ENCODE assay signal across 30 cellular contexts in the genomic region with DNA sequence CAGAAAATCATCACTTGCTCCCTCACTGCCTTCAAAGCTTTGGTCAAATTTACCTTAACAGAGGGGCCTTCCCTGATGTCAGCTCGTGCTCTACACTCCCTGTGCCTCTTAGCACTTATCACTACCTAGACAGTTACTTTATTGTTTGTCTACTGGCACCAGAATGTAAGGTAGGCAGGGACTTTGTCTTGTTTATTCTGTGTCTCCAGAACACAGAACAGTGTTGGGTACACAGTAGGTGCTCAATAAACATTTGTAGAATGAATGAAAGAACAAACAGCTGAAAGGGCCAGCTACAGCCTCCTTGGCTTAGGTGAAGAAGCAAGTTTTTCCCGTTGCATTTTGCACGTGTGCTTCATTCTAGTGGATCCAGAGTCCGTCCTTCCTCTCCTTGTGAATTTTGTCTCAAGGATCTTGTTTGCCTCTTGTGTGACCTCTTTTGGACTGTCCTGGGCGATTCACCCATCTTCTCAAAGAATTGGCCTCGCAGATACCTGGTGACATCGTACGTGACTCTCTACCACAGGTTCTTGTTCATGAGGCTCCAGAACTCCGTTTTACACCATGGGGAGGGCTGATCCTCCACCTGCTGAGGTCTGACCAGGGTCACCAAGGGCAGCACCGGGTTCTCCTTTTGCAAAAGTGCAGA.
"Had no signal": no experiment of that assay in that cellular context is flagged by ENCODE, and none has a peak within 500 bp of the region (broad histone marks: within the 10 kb centered on the region; RNA-seq: fewer than 3 reads in every experiment).

No MANE protein-coding gene starts in this region.

- H3K36me3 ChIP-seq: cardiac muscle cell, colonic mucosa, gastrocnemius medialis, neutrophil, ovary, thyroid gland had no signal

- DNase-seq: activated B cell treated with CpG ODN at 0.5 μM for 24 hours; activated CD4-positive, alpha-beta T cell treated with anti-CD3 and anti-CD28 coated beads, Interleukin-2, amount 50 U/mL, for 1 hour; activated CD8-positive, alpha-beta T cell treated with anti-CD3 and anti-CD28 coated beads for 36 hours; activated naive CD4-positive, alpha-beta T cell; activated T-cell treated with anti-CD3 and anti-CD28 coated beads for 4 hours; activated T-cell treated with anti-CD3 and anti-CD28 coated beads, Interleukin-2, amount 50 U/mL, for 72 hours; cerebellar nuclear complex; colonic mucosa; effector CD8-positive, alpha-beta T cell; gastrocnemius medialis; glutamatergic neuron; kidney; naive B cell; nephron progenitor cell; ovary; psoas muscle; stimulated activated CD4-positive, alpha-beta T cell treated with anti-CD3 and anti-CD28 coated beads, Interleukin-1b, Interleukin-23, amount 100 ng/mL, for 48 hours; stimulated activated CD4-positive, alpha-beta T cell treated with anti-CD3 and anti-CD28 coated beads, Interleukin-4, amount 100 ng/mL, for 4 hours; stimulated activated CD8-positive, alpha-beta memory T cell treated with anti-CD3 and anti-CD28 coated beads, Interleukin-4, amount 100 ng/mL, for 48 hours; stimulated activated naive CD8-positive, alpha-beta T cell treated with anti-CD3 and anti-CD28 coated beads, Interleukin-15, amount 100 ng/mL, for 72 hours; T-helper 2 cell; thyroid gland had no signal

- H3K4me3 ChIP-seq: cardiac muscle cell, colonic mucosa, gastrocnemius medialis, hepatocyte, ovary, psoas muscle, smooth muscle cell, thyroid gland had no signal

- H3K9me3 Mint-ChIP-seq: activated B cell treated with CpG ODN at 0.5 μM for 24 hours; activated CD8-positive, alpha-beta T cell treated with anti-CD3 and anti-CD28 coated beads for 36 hours; activated naive CD4-positive, alpha-beta T cell treated with anti-CD3 and anti-CD28 coated beads, Interleukin-2, amount 50 U/mL, for 72 hours; activated T-cell treated with anti-CD3 and anti-CD28 coated beads, Interleukin-2, amount 50 U/mL, for 72 hours; naive B cell; nephron progenitor cell; stimulated activated memory B cell treated with anti-CD40 and anti-IgM and Interleukin-4, amounts not matched to agents 10 μg/mL and 1 μg/mL and 100 μg/mL, for 72 hours; stimulated activated naive CD8-positive, alpha-beta T cell treated with anti-CD3 and anti-CD28 coated beads, Interleukin-15, amount 100 ng/mL, for 72 hours had no signal

- H3K27ac ChIP-seq: cardiac muscle cell, colonic mucosa, epithelial cell of prostate, gastrocnemius medialis, hepatocyte, neutrophil, ovary, psoas muscle, thyroid gland had no signal

- H3K27ac Mint-ChIP-seq: activated B cell treated with CpG ODN at 0.5 μM for 24 hours; activated CD8-positive, alpha-beta T cell treated with anti-CD3 and anti-CD28 coated beads for 36 hours; activated naive CD4-positive, alpha-beta T cell treated with anti-CD3 and anti-CD28 coated beads, Interleukin-2, amount 50 U/mL, for 72 hours; activated T-cell treated with anti-CD3 and anti-CD28 coated beads, Interleukin-2, amount 50 U/mL, for 72 hours; brain; naive B cell; nephron progenitor cell; stimulated activated memory B cell treated with anti-CD40 and anti-IgM and Interleukin-4, amounts not matched to agents 10 μg/mL and 1 μg/mL and 100 μg/mL, for 72 hours; stimulated activated naive CD8-positive, alpha-beta T cell treated with anti-CD3 and anti-CD28 coated beads, Interleukin-15, amount 100 ng/mL, for 72 hours had no signal

- H3K27me3 ChIP-seq: colonic mucosa, gastrocnemius medialis, hepatocyte, ovary, thyroid gland had no signal

- H3K27me3 Mint-ChIP-seq: stimulated activated memory B cell treated with anti-CD40 and anti-IgM and Interleukin-4, amounts not matched to agents 10 μg/mL and 1 μg/mL and 100 μg/mL, for 72 hours had no signal

- H3K4me3 Mint-ChIP-seq: activated B cell treated with CpG ODN at 0.5 μM for 24 hours; activated CD8-positive, alpha-beta T cell treated with anti-CD3 and anti-CD28 coated beads for 36 hours; activated T-cell treated with anti-CD3 and anti-CD28 coated beads, Interleukin-2, amount 50 U/mL, for 72 hours; brain; naive B cell; nephron progenitor cell; stimulated activated memory B cell treated with anti-CD40 and anti-IgM and Interleukin-4, amounts not matched to agents 10 μg/mL and 1 μg/mL and 100 μg/mL, for 72 hours; stimulated activated naive CD8-positive, alpha-beta T cell treated with anti-CD3 and anti-CD28 coated beads, Interleukin-15, amount 100 ng/mL, for 72 hours had no signal

- H3K4me1 ChIP-seq: colonic mucosa had no signal

- ATAC-seq: activated CD8-positive, alpha-beta T cell treated with anti-CD3 and anti-CD28 coated beads for 36 hours; activated naive CD4-positive, alpha-beta T cell treated with anti-CD3 and anti-CD28 coated beads, Interleukin-2, amount 50 U/mL, for 72 hours; activated T-cell treated with anti-CD3 and anti-CD28 coated beads, Interleukin-2, amount 50 U/mL, for 72 hours; gastrocnemius medialis; psoas muscle; stimulated activated memory B cell treated with anti-CD40 and anti-IgM and Interleukin-4, amounts not matched to agents 10 μg/mL and 1 μg/mL and 100 μg/mL, for 72 hours; stimulated activated naive CD8-positive, alpha-beta T cell treated with anti-CD3 and anti-CD28 coated beads, Interleukin-15, amount 100 ng/mL, for 72 hours had no signal

- H3K9me3 ChIP-seq: colonic mucosa, gastrocnemius medialis, neutrophil, ovary, psoas muscle, thyroid gland had no signal

- H3K36me3 Mint-ChIP-seq: activated naive CD4-positive, alpha-beta T cell treated with anti-CD3 and anti-CD28 coated beads, Interleukin-2, amount 50 U/mL, for 72 hours; brain; naive B cell; stimulated activated memory B cell treated with anti-CD40 and anti-IgM and Interleukin-4, amounts not matched to agents 10 μg/mL and 1 μg/mL and 100 μg/mL, for 72 hours had no signal
